In genomic region chr17:409848-410673, GRCh38 we compare ENCODE assay signal across 8 cellular contexts. TPM values are rescaled to one million over a fixed set of nuclear protein-coding genes. Genes with fewer than 3 reads are reported as not detected.
DNase-seq lines count a peak whose midpoint lies in the region; ATAC-seq and TF ChIP-seq lines count a peak whose summit lies in the region.

No MANE protein-coding gene starts in this region.

- peak overlapping the region; percentile 67 for H3K27ac ChIP-seq in GM23338 (ENCODE audit: low read depth)
- peak overlapping the region; percentile 83 for H3K27ac ChIP-seq in fibroblast of lung (ENCODE audit: insufficient read depth, low read length)

- H3K27ac Mint-ChIP-seq in GM23338, result peak overlapping the region; percentile 96
- peak overlapping the region; percentile 99 for H3K27ac Mint-ChIP-seq in activated T-helper 17 cell treated with anti-CD3 and anti-CD28 coated beads, Interleukin-2, amount 50 U/mL, for 72 hours
- peak overlapping the region; percentile 82 to 98 (median 96) for H3K27ac Mint-ChIP-seq in naive B cell
- H3K27ac Mint-ChIP-seq in stimulated activated effector memory CD8-positive, alpha-beta T cell treated with anti-CD3 and anti-CD28 coated beads, Interleukin-12 subunit alpha, Interleukin-12 subunit beta, amount 100 ng/mL, for 72 hours, result peak overlapping the region; percentile 100

- H3K4me3 ChIP-seq in GM23338 (peak overlapping the region; percentile 76), fibroblast of lung (replicated peaks in 1 of 4; ENCODE audit: control extremely low read depth in 1 of 4, insufficient read depth in 1 of 4, low read depth in 3 of 4, low read length in 4 of 4) (peak overlapping the region; percentile 59 to 89 (median 74))

- TF ChIP-seq CTCF in GM23338 (conservative IDR thresholded peaks at IDR 0.05; ENCODE audit: low read depth in 2 of 2) (no peak), fibroblast of lung (conservative IDR thresholded peaks at IDR 0.05 in 1 of 2, IDR thresholded peaks at IDR 0.05 in 1 of 2; ENCODE audit: low read depth in 1 of 2, low read length in 2 of 2) (no peak)

- peaks cover 18% of the 10 kb centered on the region for H3K36me3 Mint-ChIP-seq in GM23338 (ENCODE audit: low read depth)
- peaks cover 59% of the 10 kb centered on the region for H3K36me3 Mint-ChIP-seq in activated T-helper 17 cell treated with anti-CD3 and anti-CD28 coated beads, Interleukin-2, amount 50 U/mL, for 72 hours (ENCODE audit: low read depth)
- peaks cover 0 to 7% of the 10 kb centered on the region in 2 donors for H3K36me3 Mint-ChIP-seq in naive B cell
- H3K36me3 Mint-ChIP-seq in stimulated activated effector memory CD8-positive, alpha-beta T cell treated with anti-CD3 and anti-CD28 coated beads, Interleukin-12 subunit alpha, Interleukin-12 subunit beta, amount 100 ng/mL, for 72 hours, result peaks cover 40% of the 10 kb centered on the region

- no peaks in the 10 kb centered on the region for H3K9me3 ChIP-seq in fibroblast of lung (ENCODE audit: control insufficient read depth, insufficient read depth, low read depth, low read length)

- H3K27me3 Mint-ChIP-seq in GM23338 (ENCODE audit: insufficient read depth, low read depth, poor library complexity) (peaks cover 24% of the 10 kb centered on the region), naive B cell (peaks cover 0 to 28% (median 26%) of the 10 kb centered on the region in 3 donors)
- no peaks in the 10 kb centered on the region for H3K27me3 Mint-ChIP-seq in activated T-helper 17 cell treated with anti-CD3 and anti-CD28 coated beads, Interleukin-2, amount 50 U/mL, for 72 hours

- H2AFZ ChIP-seq in GM23338 (peak overlapping the region; percentile 56), fibroblast of lung (ENCODE audit: low read length) (peak overlapping the region; percentile 52)

- no peaks in the 10 kb centered on the region for H3K36me3 ChIP-seq in GM23338 (ENCODE audit: insufficient read depth)
- no peaks in the 10 kb centered on the region for H3K36me3 ChIP-seq in fibroblast of lung (ENCODE audit: control insufficient read depth, insufficient read depth, low read length)

- H3K9me3 Mint-ChIP-seq in GM23338, result peaks cover 10% of the 10 kb centered on the region; the same call in 2 of the 3 replicates
- no peaks in the 10 kb centered on the region for H3K9me3 Mint-ChIP-seq in activated T-helper 17 cell treated with anti-CD3 and anti-CD28 coated beads, Interleukin-2, amount 50 U/mL, for 72 hours
- peaks cover 0 to 11% (median 5%) of the 10 kb centered on the region in 7 donors for H3K9me3 Mint-ChIP-seq in naive B cell
- no peaks in the 10 kb centered on the region for H3K9me3 Mint-ChIP-seq in stimulated activated effector memory CD8-positive, alpha-beta T cell treated with anti-CD3 and anti-CD28 coated beads, Interleukin-12 subunit alpha, Interleukin-12 subunit beta, amount 100 ng/mL, for 72 hours

- H3K9me2 ChIP-seq in GM23338 (ENCODE audit: insufficient read depth), result no peaks in the 10 kb centered on the region

- H3K9ac ChIP-seq in fibroblast of lung (ENCODE audit: insufficient read depth, low read length), result peak overlapping the region; percentile 72

- H3K4me1 ChIP-seq in GM23338 (ENCODE audit: insufficient read depth) (no peaks in the 10 kb centered on the region), fibroblast of lung (ENCODE audit: control insufficient read depth, extremely low read depth, insufficient read depth, low read length) (peaks cover 3% of the 10 kb centered on the region)

- peaks cover 26% of the 10 kb centered on the region for H3K4me1 Mint-ChIP-seq in GM23338
- H3K4me1 Mint-ChIP-seq in activated T-helper 17 cell treated with anti-CD3 and anti-CD28 coated beads, Interleukin-2, amount 50 U/mL, for 72 hours, result peaks cover 50% of the 10 kb centered on the region
- peaks cover 32 to 48% (median 35%) of the 10 kb centered on the region in 3 donors for H3K4me1 Mint-ChIP-seq in naive B cell
- H3K4me1 Mint-ChIP-seq in stimulated activated effector memory CD8-positive, alpha-beta T cell treated with anti-CD3 and anti-CD28 coated beads, Interleukin-12 subunit alpha, Interleukin-12 subunit beta, amount 100 ng/mL, for 72 hours, result peaks cover 56% of the 10 kb centered on the region

- H3K27me3 ChIP-seq in GM23338 (ENCODE audit: insufficient read depth) (no peaks in the 10 kb centered on the region), fibroblast of lung (ENCODE audit: control insufficient read depth, insufficient read depth, low read length) (no peaks in the 10 kb centered on the region)

- H4K20me1 ChIP-seq in GM23338 (replicated peaks; ENCODE audit: insufficient read depth), result no peaks in the 10 kb centered on the region
- H4K20me1 ChIP-seq in fibroblast of lung (ENCODE audit: control insufficient read depth, extremely low read depth, insufficient read depth, low read length), result no peaks in the 10 kb centered on the region

- ATAC-seq in GM23338, result peak; percentile 89
- peak; percentile 79 for ATAC-seq in activated T-helper 17 cell treated with anti-CD3 and anti-CD28 coated beads, Interleukin-2, amount 50 U/mL, for 72 hours (replicated peaks)
- peak; percentile 83 to 85 for ATAC-seq in naive B cell (ENCODE audit: low read depth in 2 of 2)
- peak; percentile 83 for ATAC-seq in stimulated activated effector memory CD8-positive, alpha-beta T cell treated with anti-CD3 and anti-CD28 coated beads, Interleukin-12 subunit alpha, Interleukin-12 subunit beta, amount 100 ng/mL, for 72 hours

- peaks cover 15% of the 10 kb centered on the region; the same call in 1 of the 2 replicates for H3F3A ChIP-seq in GM23338 (replicated peaks; ENCODE audit: low read depth)

- H3K79me2 ChIP-seq in GM23338 (replicated peaks; ENCODE audit: insufficient read depth) (no peaks in the 10 kb centered on the region), fibroblast of lung (ENCODE audit: control insufficient read depth, insufficient read depth, low read length) (no peaks in the 10 kb centered on the region)

- DNase-seq in Daoy (ENCODE audit: low read depth), result peak; percentile 100
- DNase-seq in GM23338 (ENCODE audit: low spot score), result peak; percentile 99
- peak; percentile 98 for DNase-seq in LHCN-M2 (ENCODE audit: low read depth)
- peak; percentile 93 for DNase-seq in RPMI7951 (ENCODE audit: low read depth)
- DNase-seq in fibroblast of lung (ENCODE audit: low read depth in 2 of 2), result peak; percentile 91 to 99
- peak; percentile 98 for DNase-seq in naive B cell
- DNase-seq in stimulated activated effector memory CD8-positive, alpha-beta T cell treated with anti-CD3 and anti-CD28 coated beads, Interleukin-12 subunit alpha, Interleukin-12 subunit beta, amount 100 ng/mL, for 72 hours (ENCODE audit: low spot score in 2 of 2), result peak; percentile 99

- H3K4me2 ChIP-seq in GM23338, result peak overlapping the region; percentile 83
- H3K4me2 ChIP-seq in fibroblast of lung (ENCODE audit: extremely low read depth, insufficient read depth, low read length), result peak overlapping the region; percentile 94

- peak overlapping the region; percentile 83 for H3K4me3 Mint-ChIP-seq in GM23338
- H3K4me3 Mint-ChIP-seq in activated T-helper 17 cell treated with anti-CD3 and anti-CD28 coated beads, Interleukin-2, amount 50 U/mL, for 72 hours, result peak overlapping the region; percentile 81
- peak overlapping the region; percentile 76 to 94 (median 90) for H3K4me3 Mint-ChIP-seq in naive B cell
- peak overlapping the region; percentile 84 for H3K4me3 Mint-ChIP-seq in stimulated activated effector memory CD8-positive, alpha-beta T cell treated with anti-CD3 and anti-CD28 coated beads, Interleukin-12 subunit alpha, Interleukin-12 subunit beta, amount 100 ng/mL, for 72 hours

TF ChIP-seq in GM23338, 12 proteins besides CTCF, POLR2A, EP300 and RAD21:
- no peak for TF ChIP-seq ZNF114 (CRISPR knock-in tag; IDR thresholded peaks at IDR 0.05)
- TF ChIP-seq CREB1 (CRISPR knock-in tag; IDR thresholded peaks at IDR 0.05; ENCODE audit: low read depth), result peak; percentile 23; the same call in 1 of the 2 replicates
- peak; percentile 73 for TF ChIP-seq POLR2AphosphoS5 (IDR thresholded peaks at IDR 0.05; ENCODE audit: low read depth)

RNA-seq across cellular contexts. Expression of gene RFLNB, which starts 35.7 kb away (rescaled TPM):
- total RNA-seq in Daoy (2014; rRNA removed; shearing (Covaris generic)), result 49.7 and 56.1 TPM in 2 replicates
- total RNA-seq in GM23338 (2014; rRNA removed; shearing (Covaris generic)), result 59.2 and 59.9 TPM in 2 replicates
- polyA plus RNA-seq in GM23338 (2016; fragmentation: Nextera tagmentation; extraction: Ambion mirVana) (40.7 and 49.4 TPM in 2 replicates), fibroblast of lung (6.9 and 12.1 TPM in 2 replicates), naive B cell (ENCODE audit: low read depth in 6 of 6) (under 1 TPM in 5 of 6 donors, not detected in 1; 0.12 to 0.41 (median 0.36) TPM)
- total RNA-seq in LHCN-M2 (2014; rRNA removed) (23.9 and 25.5 TPM in 2 replicates), fibroblast of lung (13.6 and 13.7 TPM in 2 replicates)
- 44.4 TPM for polyA plus RNA-seq in LHCN-M2 (2012)
- total RNA-seq in RPMI7951 (2014; rRNA removed; shearing (Covaris generic)), result 25.3 and 28.5 TPM in 2 replicates
- 10 to 100 TPM; 50.3 to 54.7 TPM for total RNA-seq in activated T-helper 17 cell treated with anti-CD3 and anti-CD28 coated beads, Interleukin-2, amount 50 U/mL, for 72 hours
- 13.2 and 20.8 TPM in 2 replicates for polyA plus RNA-seq in fibroblast of lung (2012)
- polyA minus RNA-seq in fibroblast of lung (ENCODE audit: low replicate concordance), result 8.1 and 11.7 TPM in 2 replicates

RNA-seq across cellular contexts. Expression of gene RPH3AL, which starts 57.5 kb away (rescaled TPM):
- total RNA-seq in Daoy (2014; rRNA removed; shearing (Covaris generic)), result 3.8 and 7.4 TPM in 2 replicates
- total RNA-seq in GM23338 (2014; rRNA removed; shearing (Covaris generic)), result 3.5 and 6.3 TPM in 2 replicates
- 2.7 and 3.5 TPM in 2 replicates for polyA plus RNA-seq in GM23338 (2016; fragmentation: Nextera tagmentation; extraction: Ambion mirVana)
- total RNA-seq in LHCN-M2 (2014; rRNA removed), result 18.1 and 22.0 TPM in 2 replicates
- polyA plus RNA-seq in LHCN-M2 (2012), result 9.2 TPM
- total RNA-seq in RPMI7951 (2014; rRNA removed; shearing (Covaris generic)), result 0.78 and 1.2 TPM in 2 replicates
- total RNA-seq in activated T-helper 17 cell treated with anti-CD3 and anti-CD28 coated beads, Interleukin-2, amount 50 U/mL, for 72 hours, result 1 to 10 TPM; 1.9 to 2.5 TPM
- 2.1 and 3.0 TPM in 2 replicates for total RNA-seq in fibroblast of lung
- 0.49 and 0.56 TPM in 2 replicates for polyA plus RNA-seq in fibroblast of lung
- 0.41 and 1.0 TPM in 2 replicates for polyA plus RNA-seq in fibroblast of lung (2012)
- 1.0 and 4.3 TPM in 2 replicates for polyA minus RNA-seq in fibroblast of lung (ENCODE audit: low replicate concordance)
- 10 to 100 TPM in 2 of 6 donors, 1 to 10 TPM in 3, not detected in 1; 1.3 to 13.2 (median 2.9) TPM for polyA plus RNA-seq in naive B cell (ENCODE audit: low read depth in 6 of 6)

Comparison
In these comparisons a context has a peak if more than half of its experiments do, and no peak if none do; other contexts are left out.
1. Peak in every context shown above with its lines: DNase-seq, ATAC-seq, H3K4me3 ChIP-seq and H3K27ac ChIP-seq.